8 cellular contexts compared by ENCODE assay signal in genomic region chr17:17780941-17781590, GRCh38. TPM values are rescaled to one million over a fixed set of nuclear protein-coding genes. Genes with fewer than 3 reads are reported as not detected.
A peak's percentile ranks its signal among the peaks of the same experiment; 100 is the strongest.
DNase-seq lines count a peak whose midpoint lies in the region; ATAC-seq, FAIRE-seq and TF ChIP-seq lines count a peak whose summit lies in the region.

No MANE protein-coding gene starts in this region.

- no peak for FAIRE-seq in astrocyte (lab: Jason Lieb, UNC)

- H4K5ac ChIP-seq in H9 (ENCODE audit: insufficient read length, low read depth, low read length) = no peak overlapping the region

- H3K27ac ChIP-seq in H9 (ENCODE audit: insufficient read length, low read depth, low read length) (no peak overlapping the region), astrocyte (ENCODE audit: low read depth, low read length) (no peak overlapping the region), upper lobe of left lung (peak overlapping the region in 3 of 4 donors; percentile 44 to 81 (median 62))

- H4K91ac ChIP-seq in H9 (ENCODE audit: insufficient read length, low read depth, low read length) = no peak overlapping the region

- peaks cover 27 to 52% of the 10 kb centered on the region in 2 experiments for H3K4me1 Mint-ChIP-seq in H9
- H3K4me1 Mint-ChIP-seq in astrocyte (ENCODE audit: low read depth, unreplicated experiment) = peaks cover 36% of the 10 kb centered on the region

- no peaks in the 10 kb centered on the region; a peak in 1 of 7 replicates for H3K36me3 Mint-ChIP-seq in H9 (ENCODE audit: insufficient read depth in 1 of 3, low read depth in 3 of 3)
- no peaks in the 10 kb centered on the region for H3K36me3 Mint-ChIP-seq in astrocyte (ENCODE audit: low read depth, unreplicated experiment)

- H3K4me2 ChIP-seq in H9 (ENCODE audit: insufficient read depth, insufficient read length, low read length) = peak overlapping the region; percentile 90
- H3K4me2 ChIP-seq in astrocyte (ENCODE audit: low read length) = peak overlapping the region; percentile 86

- H2BK15ac ChIP-seq in H9 (ENCODE audit: low read depth, low read length) = no peak overlapping the region

- DNase-seq in AG04449 (ENCODE audit: low read depth, low spot score) (peak; percentile 31), H9 (peak; percentile 95), astrocyte (ENCODE audit: low read depth) (peak; percentile 77), kidney tubule cell (ENCODE audit: low spot score) (peak; percentile 60), upper lobe of left lung (no peak), activated gamma-delta T cell (lab: John Stamatoyannopoulos, UW) (no peak)

- H3K18ac ChIP-seq in H9 (ENCODE audit: insufficient read length, low read depth, low read length) = no peak overlapping the region

- H2BK20ac ChIP-seq in H9 (ENCODE audit: low read depth, low read length, poor library complexity, severe bottlenecking) = no peak overlapping the region

- peaks cover 4% of the 10 kb centered on the region for H4K20me1 ChIP-seq in H9 (ENCODE audit: control insufficient read depth, insufficient read depth, insufficient read length)
- H4K20me1 ChIP-seq in astrocyte (ENCODE audit: insufficient read depth, low read length) = peaks cover 80% of the 10 kb centered on the region

- H3K4me1 ChIP-seq in H9 (ENCODE audit: insufficient read depth, low read length) (no peaks in the 10 kb centered on the region), astrocyte (ENCODE audit: insufficient read depth, low read length) (peaks cover 35% of the 10 kb centered on the region), upper lobe of left lung (peaks cover 46 to 64% (median 51%) of the 10 kb centered on the region in 4 donors)

- ATAC-seq in upper lobe of left lung (ENCODE audit: low FRiP score in 2 of 2) = no peak
- no peak for ATAC-seq in activated CD4-positive, CD25-positive, alpha-beta regulatory T cell treated with anti-CD3 and anti-CD28 coated beads, Interleukin-2, amount 50 U/mL, for 24 hours
- no peak for ATAC-seq in HG02981 (IDR thresholded peaks at IDR 0.05; ENCODE audit: unreplicated experiment)

- H3K27me3 Mint-ChIP-seq in H9 (ENCODE audit: low read depth) (peaks cover 74% of the 10 kb centered on the region), astrocyte (ENCODE audit: low read depth, unreplicated experiment) (no peaks in the 10 kb centered on the region)

- no peak overlapping the region for H2AK5ac ChIP-seq in H9 (ENCODE audit: insufficient read length, low read length)

- H3K4me3 ChIP-seq in AG04449 (ENCODE audit: low read depth, low read length) (peak overlapping the region; percentile 43), astrocyte (ENCODE audit: insufficient read depth, low read depth, low read length) (no peak overlapping the region), upper lobe of left lung (peak overlapping the region in 3 of 4 donors; percentile 45 to 60 (median 59))

- TF ChIP-seq CTCF in AG04449 (IDR thresholded peaks at IDR 0.05; ENCODE audit: insufficient read depth, low read length, missing control alignments) (peak; percentile 70), H9 (conservative IDR thresholded peaks at IDR 0.05) (peak; percentile 66), astrocyte (IDR thresholded peaks at IDR 0.05; ENCODE audit: insufficient read depth, low read depth, low read length) (peak; percentile 34), upper lobe of left lung (IDR thresholded peaks at IDR 0.05) (peak in 1 of 6 experiments; percentile 18)

- H3K79me2 ChIP-seq in H9 (ENCODE audit: insufficient read depth, low read length) = no peaks in the 10 kb centered on the region
- peaks cover 32% of the 10 kb centered on the region for H3K79me2 ChIP-seq in astrocyte (ENCODE audit: insufficient read depth, low read length)

- no peak overlapping the region for H3K9ac ChIP-seq in H9 (ENCODE audit: extremely low read depth, insufficient read length, low read length)
- peak overlapping the region; percentile 18 for H3K9ac ChIP-seq in astrocyte (ENCODE audit: low read length)

- H3K36me3 ChIP-seq in astrocyte (ENCODE audit: insufficient read depth, low read length) = no peaks in the 10 kb centered on the region
- H3K36me3 ChIP-seq in upper lobe of left lung = no peaks in the 10 kb centered on the region

- H3K14ac ChIP-seq in H9 (ENCODE audit: insufficient read depth, low read length) = no peak overlapping the region

- POLR2A ChIA-PET in AG04449 (lab: Yijun Ruan, JAX) = no interaction called here

- H3K27ac Mint-ChIP-seq in H9 = peak overlapping the region in 2 of 3 experiments; percentile 79 to 80; a peak in 4 of 7 replicates
- H3K27ac Mint-ChIP-seq in astrocyte (ENCODE audit: unreplicated experiment) = peak overlapping the region; percentile 91

- no peak overlapping the region for H2AFZ ChIP-seq in H9 (ENCODE audit: low read length)
- no peak overlapping the region for H2AFZ ChIP-seq in astrocyte (ENCODE audit: low read depth, low read length)

- peaks cover 26% of the 10 kb centered on the region for H3K23me2 ChIP-seq in H9 (ENCODE audit: insufficient read length, low read depth, low read length, poor library complexity, severe bottlenecking)

- H3K4me3 Mint-ChIP-seq in H9 (peak overlapping the region; percentile 63 to 86), astrocyte (ENCODE audit: unreplicated experiment) (peak overlapping the region; percentile 79)

- no peak for TF ChIP-seq POLR2A in upper lobe of left lung (IDR thresholded peaks at IDR 0.05)

- H3K79me1 ChIP-seq in H9 (ENCODE audit: insufficient read depth, low read depth, low read length, poor library complexity, severe bottlenecking) = no peaks in the 10 kb centered on the region

- no peak overlapping the region for H2BK5ac ChIP-seq in H9 (ENCODE audit: insufficient read length, low read length)

- no peak overlapping the region for H2BK120ac ChIP-seq in H9 (ENCODE audit: low read depth, low read length, poor library complexity, severe bottlenecking)

- H3K9me3 ChIP-seq in H9 (ENCODE audit: control insufficient read depth, low read depth, low read length) (no peaks in the 10 kb centered on the region), astrocyte (ENCODE audit: insufficient read depth, low read depth, low read length) (no peaks in the 10 kb centered on the region), upper lobe of left lung (no peaks in the 10 kb centered on the region)

- H3K27me3 ChIP-seq in H9 (ENCODE audit: insufficient read depth, low read length) (no peaks in the 10 kb centered on the region; the same call in 1 of the 2 replicates), astrocyte (ENCODE audit: insufficient read depth, low read length) (no peaks in the 10 kb centered on the region), upper lobe of left lung (peaks cover 0 to 5% (median 0%) of the 10 kb centered on the region in 4 donors)

- no peak overlapping the region for H3K56ac ChIP-seq in H9 (ENCODE audit: insufficient read length, low read depth, low read length)

- H3K4ac ChIP-seq in H9 (ENCODE audit: low read depth, low read length) = no peak overlapping the region

- CTCF ChIA-PET in AG04449 (lab: Yijun Ruan, JAX) = interaction anchor here (0.9 to 3.0 kb wide), 9 partner anchors 8 to 136 kb away, joined by 3 to 14 read pairs (median 3); no protein-coding TSS in a partner anchor

- no peak overlapping the region for H2BK12ac ChIP-seq in H9 (ENCODE audit: insufficient read length, low read depth, low read length)

- H4K8ac ChIP-seq in H9 (replicated peaks; ENCODE audit: insufficient read length, low read depth, low read length) = no peak overlapping the region

- H3K9me3 Mint-ChIP-seq in H9 (no peaks in the 10 kb centered on the region; a peak in 1 of 5 replicates), astrocyte (ENCODE audit: unreplicated experiment) (no peaks in the 10 kb centered on the region)

- no peak overlapping the region for H3T11ph ChIP-seq in H9 (ENCODE audit: low read length)

- TF ChIP-seq EP300 in upper lobe of left lung (IDR thresholded peaks at IDR 0.05) = no peak

- no peak overlapping the region for H3K23ac ChIP-seq in H9 (ENCODE audit: insufficient read length, low read depth, low read length)

- no CpG with 5 or more reads among the region's 10 CpGs for WGBS in H9 (ENCODE audit: extremely low coverage, insufficient read length, low lambda C conversion rate)
- 30 to 33% methylated on average over 10 of the region's 10 CpGs for WGBS in upper lobe of left lung, 2 donors

RNA-seq across cellular contexts. Expression of gene SREBF1, which starts 55.7 kb away (rescaled TPM):
- 76.2 and 81.9 TPM in 2 replicates for total RNA-seq in H9 (2021)
- 59.2 and 65.6 TPM in 2 replicates for total RNA-seq in astrocyte
- 100 to 1,000 TPM in 3 of 6 donors, 10 to 100 TPM in 3; 64.2 to 579 (median 123) TPM for total RNA-seq in upper lobe of left lung

Comparison
In these comparisons a context has a peak if more than half of its experiments do, and no peak if none do; other contexts are left out.
1. DNase-seq: peak in AG04449 (single experiment), H9 (single experiment), astrocyte (single experiment) and kidney tubule cell (single experiment); none in upper lobe of left lung (0 of 2) and activated gamma-delta T cell (single experiment).
2. H3K27ac ChIP-seq: peak in upper lobe of left lung (3 of 4); none in H9 (single experiment) and astrocyte (single experiment).